Comparison of ENCODE assay signal across 21 cellular contexts in genomic region chr6:154649723-154650122, GRCh38.
A peak's percentile ranks its signal among the peaks of the same experiment; 100 is the strongest.
DNase-seq lines count a peak whose midpoint lies in the region; ATAC-seq, FAIRE-seq and TF ChIP-seq lines count a peak whose summit lies in the region.
"Had no signal": no experiment of that assay in that cellular context is flagged by ENCODE, and none has a peak within 500 bp of the region (broad histone marks: within the 10 kb centered on the region; RNA-seq: fewer than 3 reads in every experiment).

No MANE protein-coding gene starts in this region.

- CTCF ChIA-PET in K562 (lab: Yijun Ruan, JAX; ENCODE audit: low intra/inter-chr PET ratio), result no interaction called here

- no peak overlapping the region for H3K9ac ChIP-seq in K562 (ENCODE audit: insufficient read depth in 1 of 2, low read depth in 2 of 2, low read length in 2 of 2)

- H3K36me3 ChIP-seq in K562 (ENCODE audit: control insufficient read depth, insufficient read depth, low read length), result no peaks in the 10 kb centered on the region
- H3K36me3 ChIP-seq in pancreas, result no peaks in the 10 kb centered on the region
- H3K36me3 ChIP-seq: adrenal gland, vagina had no signal

- TF ChIP-seq RAD21 in K562 (CRISPR knock-in tag; conservative IDR thresholded peaks at IDR 0.05 in 1 of 2, IDR thresholded peaks at IDR 0.05 in 1 of 2), result no peak

- peak overlapping the region; percentile 52; the same call in 1 of the 2 replicates for H2AFZ ChIP-seq in K562 (ENCODE audit: low read depth, low read length)

- in situ Hi-C loops in K562 (cut with MboI), result no loop called here

- H3K4me3 ChIP-seq in K562 (no peak overlapping the region), fibroblast of pulmonary artery (replicated peaks; ENCODE audit: low read depth, low read length) (no peak overlapping the region), pancreas (no peak overlapping the region)
- H3K4me3 ChIP-seq: adrenal gland, GM12878, vagina had no signal

- intact Hi-C loops in K562 (cut with micrococcal nuclease), result no loop called here
- intact Hi-C loops in pancreas (cut with DNase I), result no loop called here

- 21% methylated on average over 5 of the region's 5 CpGs for WGBS in K562 (ENCODE audit: insufficient coverage, low coverage, missing lambda C conversion rate)
- WGBS in pancreas, 2 donors, result 16 to 26% methylated on average over 5 of the region's 5 CpGs

- peaks cover 0 to 6% of the 10 kb centered on the region in 2 experiments; a peak in 1 of 5 replicates for H3K27me3 ChIP-seq in K562 (ENCODE audit: control insufficient read depth in 2 of 2, insufficient read depth in 2 of 2, low read length in 2 of 2)
- no peaks in the 10 kb centered on the region for H3K27me3 ChIP-seq in pancreas
- H3K27me3 ChIP-seq: foreskin keratinocyte, vagina had no signal

- no peak overlapping the region for H3K27ac ChIP-seq in K562 (ENCODE audit: extremely low read depth, low read depth, low read length)
- peak overlapping the region in 2 of 4 donors; percentile 31 to 66 for H3K27ac ChIP-seq in pancreas
- H3K27ac ChIP-seq: foreskin keratinocyte, vagina had no signal

- no peaks in the 10 kb centered on the region for H3K79me2 ChIP-seq in K562 (ENCODE audit: control insufficient read depth, insufficient read depth, low read length)

- ATAC-seq in K562 (no peak), pancreas (peak; percentile 44 to 76 (median 62))
- ATAC-seq: foreskin keratinocyte had no signal

- no peak for TF ChIP-seq POLR2A in K562 (conservative IDR thresholded peaks at IDR 0.05)

- H3K9me3 ChIP-seq in K562 (replicated peaks; ENCODE audit: control insufficient read depth, insufficient read depth, low read depth, low read length), result no peaks in the 10 kb centered on the region
- H3K9me3 ChIP-seq in pancreas, result no peaks in the 10 kb centered on the region
- H3K9me3 ChIP-seq: adrenal gland, vagina had no signal

- DNase-seq in CD1c-positive myeloid dendritic cell (ENCODE audit: extremely low spot score) (peak; percentile 3), K562 (ENCODE audit: extremely low read depth in 1 of 4, low spot score in 3 of 4) (no peak), fibroblast of pulmonary artery (ENCODE audit: low read depth) (peak; percentile 72), pancreas (no peak), iPS-NIHi7 (ENCODE audit: extremely low spot score) (no peak), SW480 (ENCODE audit: low spot score) (no peak), NCI-H2081 treated with DMSO at 0.1 percent for 48 hours (lab: John Stamatoyannopoulos, UW) (no peak), germinal center (ENCODE audit: low spot score) (no peak)
- DNase-seq: activated CD4-positive, alpha-beta T cell treated with anti-CD3 and anti-CD28 coated beads for 4 hours; activated naive CD4-positive, alpha-beta T cell treated with Interleukin-2 at 50 U/mL for 16 hours; activated T-cell treated with anti-CD3 and anti-CD28 coated beads, Interleukin-2, amount 50 U/mL, for 48 hours; adrenal gland; C1 segment of cervical spinal cord; foreskin keratinocyte; hippocampal formation; kidney; NCI-H1092; NCI-H187 treated with DMSO at 0.1 percent for 48 hours; NCI-H2227 treated with DMSO at 0.1 percent for 48 hours had no signal

- BruUV-seq in K562 (replicated peaks; lab: Mats Ljungman, UMichigan), result no TSS peak

- H3K4me2 ChIP-seq in K562 (ENCODE audit: insufficient read depth, low read length), result no peak overlapping the region

- H4K20me1 ChIP-seq in K562 (replicated peaks; ENCODE audit: control insufficient read depth, insufficient read depth, low read length), result no peaks in the 10 kb centered on the region

- H3K4me1 ChIP-seq in K562 (replicated peaks in 1 of 2; ENCODE audit: control insufficient read depth in 2 of 2, insufficient read depth in 2 of 2, low read length in 2 of 2) (peaks cover 0 to 5% of the 10 kb centered on the region in 2 experiments; a peak in 1 of 5 replicates), pancreas (peaks cover 0 to 12% (median 7%) of the 10 kb centered on the region in 3 donors)

- no peak for TF ChIP-seq CTCF in K562 (IDR thresholded peaks at IDR 0.05 in 2 of 3, conservative IDR thresholded peaks at IDR 0.05 in 1 of 3; ENCODE audit: insufficient read depth in 2 of 3, low read depth in 1 of 3, low read length in 3 of 3)
- TF ChIP-seq CTCF in fibroblast of pulmonary artery (IDR thresholded peaks at IDR 0.05; ENCODE audit: low read length, missing control alignments), result no peak
- no peak for TF ChIP-seq CTCF in pancreas (IDR thresholded peaks at IDR 0.05)

- POLR2A ChIA-PET in K562 (lab: Yijun Ruan, JAX), result no interaction called here

- no peaks in the 10 kb centered on the region for H3K9me1 ChIP-seq in K562 (ENCODE audit: control insufficient read depth, insufficient read depth, low read length)

- FAIRE-seq in K562 (lab: Jason Lieb, UNC) (no peak), pancreas (lab: Jason Lieb, UNC) (no peak)
- FAIRE-seq: GM12878, kidney had no signal

- TF ChIP-seq EP300 in K562 (IDR thresholded peaks at IDR 0.05; ENCODE audit: low read length), result no peak

TF ChIP-seq in K562, 482 proteins besides CTCF, POLR2A, EP300 and RAD21:
- no peak for TF ChIP-seq EZH2 (IDR thresholded peaks at IDR 0.05; ENCODE audit: borderline replicate concordance, low read depth, low read length)
- no peak for TF ChIP-seq RBM22 (IDR thresholded peaks at IDR 0.05; ENCODE audit: low read depth, low read length, poor library complexity, severe bottlenecking)
- TF ChIP-seq, protein P1, sequence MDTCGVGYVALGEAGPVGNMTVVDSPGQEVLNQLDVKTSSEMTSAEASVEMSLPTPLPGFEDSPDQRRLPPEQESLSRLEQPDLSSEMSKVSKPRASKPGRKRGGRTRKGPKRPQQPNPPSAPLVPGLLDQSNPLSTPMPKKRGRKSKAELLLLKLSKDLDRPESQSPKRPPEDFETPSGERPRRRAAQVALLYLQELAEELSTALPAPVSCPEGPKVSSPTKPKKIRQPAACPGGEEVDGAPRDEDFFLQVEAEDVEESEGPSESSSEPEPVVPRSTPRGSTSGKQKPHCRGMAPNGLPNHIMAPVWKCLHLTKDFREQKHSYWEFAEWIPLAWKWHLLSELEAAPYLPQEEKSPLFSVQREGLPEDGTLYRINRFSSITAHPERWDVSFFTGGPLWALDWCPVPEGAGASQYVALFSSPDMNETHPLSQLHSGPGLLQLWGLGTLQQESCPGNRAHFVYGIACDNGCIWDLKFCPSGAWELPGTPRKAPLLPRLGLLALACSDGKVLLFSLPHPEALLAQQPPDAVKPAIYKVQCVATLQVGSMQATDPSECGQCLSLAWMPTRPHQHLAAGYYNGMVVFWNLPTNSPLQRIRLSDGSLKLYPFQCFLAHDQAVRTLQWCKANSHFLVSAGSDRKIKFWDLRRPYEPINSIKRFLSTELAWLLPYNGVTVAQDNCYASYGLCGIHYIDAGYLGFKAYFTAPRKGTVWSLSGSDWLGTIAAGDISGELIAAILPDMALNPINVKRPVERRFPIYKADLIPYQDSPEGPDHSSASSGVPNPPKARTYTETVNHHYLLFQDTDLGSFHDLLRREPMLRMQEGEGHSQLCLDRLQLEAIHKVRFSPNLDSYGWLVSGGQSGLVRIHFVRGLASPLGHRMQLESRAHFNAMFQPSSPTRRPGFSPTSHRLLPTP (IDR thresholded peaks at IDR 0.05; ENCODE audit: borderline replicate concordance, extremely low read depth, insufficient read length), result no peak
- TF ChIP-seq ZNF174 (CRISPR knock-in tag; IDR thresholded peaks at IDR 0.05), result no peak
- TF ChIP-seq, protein P2, sequence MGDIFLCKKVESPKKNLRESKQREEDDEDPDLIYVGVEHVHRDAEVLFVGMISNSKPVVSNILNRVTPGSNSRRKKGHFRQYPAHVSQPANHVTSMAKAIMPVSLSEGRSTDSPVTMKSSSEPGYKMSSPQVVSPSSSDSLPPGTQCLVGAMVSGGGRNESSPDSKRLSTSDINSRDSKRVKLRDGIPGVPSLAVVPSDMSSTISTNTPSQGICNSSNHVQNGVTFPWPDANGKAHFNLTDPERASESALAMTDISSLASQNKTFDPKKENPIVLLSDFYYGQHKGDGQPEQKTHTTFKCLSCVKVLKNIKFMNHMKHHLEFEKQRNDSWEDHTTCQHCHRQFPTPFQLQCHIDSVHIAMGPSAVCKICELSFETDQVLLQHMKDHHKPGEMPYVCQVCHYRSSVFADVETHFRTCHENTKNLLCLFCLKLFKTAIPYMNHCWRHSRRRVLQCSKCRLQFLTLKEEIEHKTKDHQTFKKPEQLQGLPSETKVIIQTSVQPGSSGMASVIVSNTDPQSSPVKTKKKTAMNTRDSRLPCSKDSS (IDR thresholded peaks at IDR 0.05; ENCODE audit: low read depth, partially characterized antibody), result no peak
- no peak for TF ChIP-seq DEAF1 (CRISPR knock-in tag; IDR thresholded peaks at IDR 0.05)
- TF ChIP-seq HMG20B (CRISPR knock-in tag; IDR thresholded peaks at IDR 0.05), result no peak
- no peak for TF ChIP-seq SRSF7 (optimal IDR thresholded peaks at IDR 0.05; ENCODE audit: low read depth, low read length)
- no peak for TF ChIP-seq TRIM28 (IDR thresholded peaks at IDR 0.05)
- TF ChIP-seq JUN (IDR thresholded peaks at IDR 0.05; ENCODE audit: borderline replicate concordance, low read depth, low read length), result no peak
- TF ChIP-seq JUN (CRISPR knock-in tag; IDR thresholded peaks at IDR 0.05; ENCODE audit: borderline replicate concordance), result no peak
- TF ChIP-seq RBM25 (IDR thresholded peaks at IDR 0.05; ENCODE audit: low read depth, low read length, severe bottlenecking), result no peak
- no peak for TF ChIP-seq BRF1 (IDR thresholded peaks at IDR 0.05; ENCODE audit: borderline replicate concordance, extremely low read depth, insufficient read length)
- TF ChIP-seq PRMT5 (CRISPR knock-in tag; IDR thresholded peaks at IDR 0.05), result no peak
- no peak for TF ChIP-seq PHF8 (IDR thresholded peaks at IDR 0.05; ENCODE audit: borderline replicate concordance, low read length)
- no peak for TF ChIP-seq STAT5A (IDR thresholded peaks at IDR 0.05; ENCODE audit: borderline replicate concordance, low read length)

Comparison
In these comparisons a context has a peak if more than half of its experiments do, and no peak if none do; other contexts are left out.
1. DNase-seq: peak in CD1c-positive myeloid dendritic cell (single experiment) and fibroblast of pulmonary artery (single experiment); none in K562 (0 of 4), pancreas (0 of 6), iPS-NIHi7 (single experiment), SW480 (single experiment), NCI-H2081 treated with DMSO at 0.1 percent for 48 hours (single experiment) and germinal center (single experiment).